ENCODE assay signal across 13 cellular contexts in genomic region chr1:173294853-173295252, GRCh38.
"Had no signal": no experiment of that assay in that cellular context is flagged by ENCODE, and none has a peak within 500 bp of the region (broad histone marks: within the 10 kb centered on the region; RNA-seq: fewer than 3 reads in every experiment).

No MANE protein-coding gene starts in this region.

- DNase-seq: activated CD4-positive, alpha-beta T cell treated with anti-CD3 and anti-CD28 coated beads, Interleukin-2, amount 10 ng/mL, durations not matched to agents 7 days and 5 days; activated CD4-positive, CD25-positive, alpha-beta regulatory T cell; activated T-cell treated with anti-CD3 and anti-CD28 coated beads, Interleukin-2, amount 50 U/mL, for 1 hour; cerebellar nuclear complex; head of caudate nucleus; left colon; mucosa of descending colon; sigmoid colon; stimulated activated CD4-positive, alpha-beta T cell treated with anti-CD3 and anti-CD28 coated beads, Interleukin-15, amount 100 ng/mL, for 24 hours; stimulated activated CD4-positive, alpha-beta T cell treated with anti-CD3 and anti-CD28 coated beads, Interleukin-4, amount 100 ng/mL, for 4 hours; T-helper 17 cell; thyroid gland had no signal

- H3K36me3 ChIP-seq: sigmoid colon, thyroid gland had no signal

- H3K4me3 ChIP-seq: mucosa of descending colon, sigmoid colon, thyroid gland had no signal

- H3K9me3 ChIP-seq: mucosa of descending colon, sigmoid colon, thyroid gland had no signal

- H3K27me3 ChIP-seq: sigmoid colon, thyroid gland had no signal

- H3K27ac ChIP-seq: foreskin keratinocyte, sigmoid colon, thyroid gland had no signal

- H3K4me1 ChIP-seq: foreskin keratinocyte, thyroid gland had no signal
